Comparison of ENCODE assay signal across 13 cellular contexts in genomic region chr2:60926751-60927568, GRCh38. TPM values are rescaled to one million over a fixed set of nuclear protein-coding genes. Genes with fewer than 3 reads are reported as not detected.
DNase-seq lines count a peak whose midpoint lies in the region; ATAC-seq and TF ChIP-seq lines count a peak whose summit lies in the region.
"Had no signal": no experiment of that assay in that cellular context is flagged by ENCODE, and none has a peak within 500 bp of the region (broad histone marks: within the 10 kb centered on the region; RNA-seq: fewer than 3 reads in every experiment).

No MANE protein-coding gene starts in this region.

- no peak for TF ChIP-seq CTCF in choroid plexus epithelial cell (conservative IDR thresholded peaks at IDR 0.05; ENCODE audit: low read depth, low read length)
- no peak for TF ChIP-seq CTCF in lung (IDR thresholded peaks at IDR 0.05; ENCODE audit: control extremely low read depth, extremely low read depth)

- in situ Hi-C loops in KBM-7 (cut with MboI; ENCODE audit: low pct_unique_long_range_greater_than_20kb, low sequenced_read_pairs): no loop called here

- WGBS in lung, 2 donors: 29 to 47% methylated on average over 3 of the region's 3 CpGs

- no peak overlapping the region for H3K4me3 ChIP-seq in choroid plexus epithelial cell (ENCODE audit: low read depth, low read length)
- no peak overlapping the region for H3K4me3 ChIP-seq in lung
- H3K4me3 ChIP-seq: neural progenitor cell, SJCRH30 had no signal

- H3K36me3 ChIP-seq in lung (ENCODE audit: control insufficient read depth in 2 of 2, insufficient read depth in 2 of 2, low read length in 2 of 2): peaks cover 9 to 15% of the 10 kb centered on the region in 2 donors

- intact Hi-C loops in posterior cingulate gyrus (cut with DNase I): no loop called here

- DNase-seq in Ammon's horn (ENCODE audit: low spot score): peak; percentile 27
- peak; percentile 82 for DNase-seq in KBM-7
- peak; percentile 91 for DNase-seq in choroid plexus epithelial cell (ENCODE audit: low read depth)
- DNase-seq in lung (ENCODE audit: low spot score): no peak
- DNase-seq in NCI-H2081 (lab: John Stamatoyannopoulos, UW): no peak
- no peak for DNase-seq in posterior cingulate gyrus
- DNase-seq in DMS53 (lab: John Stamatoyannopoulos, UW): no peak
- DNase-seq in SW 1271 (lab: John Stamatoyannopoulos, UW): no peak
- DNase-seq: activated CD4-positive, alpha-beta memory T cell treated with anti-CD3 and anti-CD28 coated beads, Interleukin-2, amount 10 ng/mL, durations not matched to agents 7 days and 5 days; DND-41; NCI-H2171 treated with DMSO at 0.1 percent for 48 hours; SJCRH30 had no signal

- no peaks in the 10 kb centered on the region for H3K9me3 ChIP-seq in lung (ENCODE audit: control insufficient read depth in 2 of 2, insufficient read depth in 1 of 2, low read length in 1 of 2)
- H3K9me3 ChIP-seq: SJCRH30 had no signal

- H3K27ac ChIP-seq in lung (ENCODE audit: low read depth in 1 of 2, low read length in 1 of 2): no peak overlapping the region
- H3K27ac ChIP-seq: neural progenitor cell, SJCRH30 had no signal

- ATAC-seq in lung (ENCODE audit: insufficient read depth, low FRiP score): peak; percentile 78

- H3K4me1 ChIP-seq in lung (ENCODE audit: control insufficient read depth in 2 of 2, insufficient read depth in 2 of 2, low read length in 2 of 2): no peaks in the 10 kb centered on the region
- H3K4me1 ChIP-seq: neural progenitor cell, SJCRH30 had no signal

- no peaks in the 10 kb centered on the region for H3K27me3 ChIP-seq in lung (ENCODE audit: control insufficient read depth, insufficient read depth)
- H3K27me3 ChIP-seq: neural progenitor cell, SJCRH30 had no signal

RNA-seq across cellular contexts. Expression of gene REL, which starts 45.6 kb away (rescaled TPM):
- 10 to 100 TPM; 26.9 to 37.0 TPM for total RNA-seq in lung
- polyA plus RNA-seq in lung: 10 to 100 TPM in 1 of 2 donors, 1 to 10 TPM in 1; 3.4 to 10.8 TPM

Comparison
In these comparisons a context has a peak if more than half of its experiments do, and no peak if none do; other contexts are left out.
1. DNase-seq: peak in Ammon's horn (single experiment), KBM-7 (single experiment) and choroid plexus epithelial cell (single experiment); none in lung (single experiment), NCI-H2081 (0 of 2), posterior cingulate gyrus (0 of 10), DMS53 (single experiment) and SW 1271 (0 of 2).